1 cellular context compared by ENCODE assay signal in the genomic region with DNA sequence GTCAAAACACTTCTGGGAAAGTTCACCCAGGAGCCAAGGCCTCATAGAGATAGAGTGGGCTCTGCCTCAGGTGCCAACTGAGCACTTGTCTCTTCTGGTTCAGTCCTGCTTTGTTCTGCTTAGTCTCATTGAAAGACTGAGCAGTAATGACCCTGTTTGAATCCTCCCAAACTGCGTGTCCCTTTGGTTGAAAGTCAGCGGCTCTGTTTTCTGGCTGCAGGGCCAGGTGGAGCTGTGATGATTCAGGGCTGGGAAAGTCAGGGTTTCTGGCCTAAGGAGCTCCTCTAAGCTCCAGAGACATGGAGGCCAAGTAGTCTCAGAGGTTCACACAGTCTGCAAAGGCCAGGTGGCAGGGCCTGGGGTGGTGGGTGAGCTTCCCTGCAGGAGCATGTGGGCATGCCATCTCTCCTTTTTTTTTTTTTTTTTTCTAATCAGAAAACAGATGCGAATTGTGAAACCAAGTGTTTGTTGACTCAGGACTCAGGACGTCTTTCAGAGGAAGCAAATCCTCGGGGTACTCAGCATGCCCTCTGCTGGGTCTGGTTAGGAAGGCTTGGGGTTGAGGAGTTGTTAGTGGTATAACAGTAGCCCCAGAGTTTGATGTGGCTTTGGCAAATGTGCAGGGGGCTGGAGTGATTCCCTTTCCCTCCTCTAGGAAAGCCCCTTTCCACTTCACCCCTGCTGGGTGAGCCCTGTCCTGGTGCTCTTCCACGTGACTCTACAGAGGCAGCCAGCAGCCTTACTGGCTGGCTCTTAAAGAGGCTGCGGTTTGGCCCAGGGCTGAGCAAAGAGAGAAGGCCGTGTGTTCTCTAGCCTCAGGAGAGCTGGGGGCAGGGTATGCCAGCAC.
TF ChIP-seq lines count a peak whose summit lies in the region.

No MANE protein-coding gene starts in this region.

TF ChIP-seq in HepG2, 621 proteins besides CTCF, POLR2A, EP300 and RAD21 (continued from another document and continues in another):
- TF ChIP-seq KLF13 (CRISPR knock-in tag; IDR thresholded peaks at IDR 0.05) (no peak), ZNF850 (CRISPR knock-in tag; conservative IDR thresholded peaks at IDR 0.05) (no peak), RBAK (CRISPR knock-in tag; IDR thresholded peaks at IDR 0.05) (no peak), SIN3B (IDR thresholded peaks at IDR 0.05; ENCODE audit: low read length) (no peak), ZNF614 (CRISPR knock-in tag; IDR thresholded peaks at IDR 0.05; ENCODE audit: borderline replicate concordance) (no peak), CAMTA2 (CRISPR knock-in tag; IDR thresholded peaks at IDR 0.05; ENCODE audit: borderline replicate concordance) (no peak), PCBP2 (optimal IDR thresholded peaks at IDR 0.05; ENCODE audit: low read depth, low read length, poor library complexity, severe bottlenecking) (no peak), ZNF75D (CRISPR knock-in tag; IDR thresholded peaks at IDR 0.05; ENCODE audit: borderline replicate concordance) (no peak), CREB1 (IDR thresholded peaks at IDR 0.05) (no peak), CREB1 (CRISPR knock-in tag; IDR thresholded peaks at IDR 0.05) (no peak), ZFP1 (CRISPR knock-in tag; IDR thresholded peaks at IDR 0.05) (no peak), ZNF674 (CRISPR knock-in tag; IDR thresholded peaks at IDR 0.05; ENCODE audit: low read depth) (no peak), EEA1 (CRISPR knock-in tag; IDR thresholded peaks at IDR 0.05; ENCODE audit: borderline replicate concordance) (peak; percentile 64; the same call in 1 of the 2 replicates), ZNF878 (CRISPR knock-in tag; IDR thresholded peaks at IDR 0.05) (no peak), TCF7L2 (IDR thresholded peaks at IDR 0.05; ENCODE audit: low read depth, low read length) (no peak), ZNF615 (CRISPR knock-in tag; IDR thresholded peaks at IDR 0.05; ENCODE audit: borderline replicate concordance) (no peak), ZNF382 (CRISPR knock-in tag; IDR thresholded peaks at IDR 0.05; ENCODE audit: borderline replicate concordance) (no peak), GPN1 (CRISPR knock-in tag; IDR thresholded peaks at IDR 0.05; ENCODE audit: borderline replicate concordance) (no peak), BORCS8-MEF2B (CRISPR knock-in tag; IDR thresholded peaks at IDR 0.05) (no peak), ONECUT2 (CRISPR knock-in tag; IDR thresholded peaks at IDR 0.05) (no peak), ZNF263 (CRISPR knock-in tag; IDR thresholded peaks at IDR 0.05) (peak; percentile 52; the same call in 1 of the 2 replicates), MEIS2 (CRISPR knock-in tag; IDR thresholded peaks at IDR 0.05) (no peak), ZNF292 (CRISPR knock-in tag; IDR thresholded peaks at IDR 0.05; ENCODE audit: borderline replicate concordance, low read depth) (no peak), ZNF788 (CRISPR knock-in tag; IDR thresholded peaks at IDR 0.05; ENCODE audit: borderline replicate concordance) (no peak), KLF15 (CRISPR knock-in tag; IDR thresholded peaks at IDR 0.05; ENCODE audit: borderline replicate concordance) (no peak), ZNF619 (CRISPR knock-in tag; IDR thresholded peaks at IDR 0.05) (no peak), ATF7 (IDR thresholded peaks at IDR 0.05) (no peak), ATF7 (CRISPR knock-in tag; IDR thresholded peaks at IDR 0.05) (no peak)
- TF ChIP-seq, protein P1, sequence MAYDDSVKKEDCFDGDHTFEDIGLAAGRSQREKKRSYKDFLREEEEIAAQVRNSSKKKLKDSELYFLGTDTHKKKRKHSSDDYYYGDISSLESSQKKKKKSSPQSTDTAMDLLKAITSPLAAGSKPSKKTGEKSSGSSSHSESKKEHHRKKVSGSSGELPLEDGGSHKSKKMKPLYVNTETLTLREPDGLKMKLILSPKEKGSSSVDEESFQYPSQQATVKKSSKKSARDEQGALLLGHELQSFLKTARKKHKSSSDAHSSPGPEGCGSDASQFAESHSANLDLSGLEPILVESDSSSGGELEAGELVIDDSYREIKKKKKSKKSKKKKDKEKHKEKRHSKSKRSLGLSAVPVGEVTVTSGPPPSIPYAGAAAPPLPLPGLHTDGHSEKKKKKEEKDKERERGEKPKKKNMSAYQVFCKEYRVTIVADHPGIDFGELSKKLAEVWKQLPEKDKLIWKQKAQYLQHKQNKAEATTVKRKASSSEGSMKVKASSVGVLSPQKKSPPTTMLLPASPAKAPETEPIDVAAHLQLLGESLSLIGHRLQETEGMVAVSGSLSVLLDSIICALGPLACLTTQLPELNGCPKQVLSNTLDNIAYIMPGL (CRISPR knock-in tag; IDR thresholded peaks at IDR 0.05; ENCODE audit: borderline replicate concordance in 1 of 2, low read depth in 1 of 2) = no peak
- TF ChIP-seq, protein P2, sequence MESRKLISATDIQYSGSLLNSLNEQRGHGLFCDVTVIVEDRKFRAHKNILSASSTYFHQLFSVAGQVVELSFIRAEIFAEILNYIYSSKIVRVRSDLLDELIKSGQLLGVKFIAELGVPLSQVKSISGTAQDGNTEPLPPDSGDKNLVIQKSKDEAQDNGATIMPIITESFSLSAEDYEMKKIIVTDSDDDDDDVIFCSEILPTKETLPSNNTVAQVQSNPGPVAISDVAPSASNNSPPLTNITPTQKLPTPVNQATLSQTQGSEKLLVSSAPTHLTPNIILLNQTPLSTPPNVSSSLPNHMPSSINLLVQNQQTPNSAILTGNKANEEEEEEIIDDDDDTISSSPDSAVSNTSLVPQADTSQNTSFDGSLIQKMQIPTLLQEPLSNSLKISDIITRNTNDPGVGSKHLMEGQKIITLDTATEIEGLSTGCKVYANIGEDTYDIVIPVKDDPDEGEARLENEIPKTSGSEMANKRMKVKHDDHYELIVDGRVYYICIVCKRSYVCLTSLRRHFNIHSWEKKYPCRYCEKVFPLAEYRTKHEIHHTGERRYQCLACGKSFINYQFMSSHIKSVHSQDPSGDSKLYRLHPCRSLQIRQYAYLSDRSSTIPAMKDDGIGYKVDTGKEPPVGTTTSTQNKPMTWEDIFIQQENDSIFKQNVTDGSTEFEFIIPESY (CRISPR knock-in tag; IDR thresholded peaks at IDR 0.05) = no peak
- TF ChIP-seq, protein P3, sequence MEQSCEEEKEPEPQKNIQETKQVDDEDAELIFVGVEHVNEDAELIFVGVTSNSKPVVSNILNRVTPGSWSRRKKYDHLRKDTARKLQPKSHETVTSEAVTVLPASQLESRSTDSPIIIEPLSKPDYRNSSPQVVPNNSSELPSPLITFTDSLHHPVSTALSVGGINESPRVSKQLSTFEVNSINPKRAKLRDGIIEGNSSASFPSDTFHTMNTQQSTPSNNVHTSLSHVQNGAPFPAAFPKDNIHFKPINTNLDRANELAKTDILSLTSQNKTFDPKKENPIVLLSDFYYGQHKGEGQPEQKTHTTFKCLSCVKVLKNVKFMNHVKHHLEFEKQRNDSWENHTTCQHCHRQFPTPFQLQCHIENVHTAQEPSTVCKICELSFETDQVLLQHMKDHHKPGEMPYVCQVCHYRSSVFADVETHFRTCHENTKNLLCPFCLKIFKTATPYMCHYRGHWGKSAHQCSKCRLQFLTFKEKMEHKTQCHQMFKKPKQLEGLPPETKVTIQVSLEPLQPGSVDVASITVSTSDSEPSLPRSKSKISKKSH (CRISPR knock-in tag; IDR thresholded peaks at IDR 0.05; ENCODE audit: borderline replicate concordance) = no peak
- TF ChIP-seq, protein P4, sequence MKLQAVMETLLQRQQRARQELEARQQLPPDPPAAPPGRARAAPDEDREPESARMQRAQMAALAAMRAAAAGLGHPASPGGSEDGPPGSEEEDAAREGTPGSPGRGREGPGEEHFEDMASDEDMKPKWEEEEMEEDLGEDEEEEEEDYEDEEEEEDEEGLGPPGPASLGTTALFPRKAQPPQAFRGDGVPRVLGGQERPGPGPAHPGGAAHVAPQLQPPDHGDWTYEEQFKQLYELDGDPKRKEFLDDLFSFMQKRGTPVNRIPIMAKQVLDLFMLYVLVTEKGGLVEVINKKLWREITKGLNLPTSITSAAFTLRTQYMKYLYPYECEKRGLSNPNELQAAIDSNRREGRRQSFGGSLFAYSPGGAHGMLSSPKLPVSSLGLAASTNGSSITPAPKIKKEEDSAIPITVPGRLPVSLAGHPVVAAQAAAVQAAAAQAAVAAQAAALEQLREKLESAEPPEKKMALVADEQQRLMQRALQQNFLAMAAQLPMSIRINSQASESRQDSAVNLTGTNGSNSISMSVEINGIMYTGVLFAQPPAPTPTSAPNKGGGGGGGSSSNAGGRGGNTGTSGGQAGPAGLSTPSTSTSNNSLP (IDR thresholded peaks at IDR 0.05; ENCODE audit: low read depth, low read length) = no peak
- TF ChIP-seq, protein P5, sequence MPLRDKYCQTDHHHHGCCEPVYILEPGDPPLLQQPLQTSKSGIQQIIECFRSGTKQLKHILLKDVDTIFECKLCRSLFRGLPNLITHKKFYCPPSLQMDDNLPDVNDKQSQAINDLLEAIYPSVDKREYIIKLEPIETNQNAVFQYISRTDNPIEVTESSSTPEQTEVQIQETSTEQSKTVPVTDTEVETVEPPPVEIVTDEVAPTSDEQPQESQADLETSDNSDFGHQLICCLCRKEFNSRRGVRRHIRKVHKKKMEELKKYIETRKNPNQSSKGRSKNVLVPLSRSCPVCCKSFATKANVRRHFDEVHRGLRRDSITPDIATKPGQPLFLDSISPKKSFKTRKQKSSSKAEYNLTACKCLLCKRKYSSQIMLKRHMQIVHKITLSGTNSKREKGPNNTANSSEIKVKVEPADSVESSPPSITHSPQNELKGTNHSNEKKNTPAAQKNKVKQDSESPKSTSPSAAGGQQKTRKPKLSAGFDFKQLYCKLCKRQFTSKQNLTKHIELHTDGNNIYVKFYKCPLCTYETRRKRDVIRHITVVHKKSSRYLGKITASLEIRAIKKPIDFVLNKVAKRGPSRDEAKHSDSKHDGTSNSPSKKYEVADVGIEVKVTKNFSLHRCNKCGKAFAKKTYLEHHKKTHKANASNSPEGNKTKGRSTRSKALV (CRISPR knock-in tag; IDR thresholded peaks at IDR 0.05) = no peak
- TF ChIP-seq, protein P6, sequence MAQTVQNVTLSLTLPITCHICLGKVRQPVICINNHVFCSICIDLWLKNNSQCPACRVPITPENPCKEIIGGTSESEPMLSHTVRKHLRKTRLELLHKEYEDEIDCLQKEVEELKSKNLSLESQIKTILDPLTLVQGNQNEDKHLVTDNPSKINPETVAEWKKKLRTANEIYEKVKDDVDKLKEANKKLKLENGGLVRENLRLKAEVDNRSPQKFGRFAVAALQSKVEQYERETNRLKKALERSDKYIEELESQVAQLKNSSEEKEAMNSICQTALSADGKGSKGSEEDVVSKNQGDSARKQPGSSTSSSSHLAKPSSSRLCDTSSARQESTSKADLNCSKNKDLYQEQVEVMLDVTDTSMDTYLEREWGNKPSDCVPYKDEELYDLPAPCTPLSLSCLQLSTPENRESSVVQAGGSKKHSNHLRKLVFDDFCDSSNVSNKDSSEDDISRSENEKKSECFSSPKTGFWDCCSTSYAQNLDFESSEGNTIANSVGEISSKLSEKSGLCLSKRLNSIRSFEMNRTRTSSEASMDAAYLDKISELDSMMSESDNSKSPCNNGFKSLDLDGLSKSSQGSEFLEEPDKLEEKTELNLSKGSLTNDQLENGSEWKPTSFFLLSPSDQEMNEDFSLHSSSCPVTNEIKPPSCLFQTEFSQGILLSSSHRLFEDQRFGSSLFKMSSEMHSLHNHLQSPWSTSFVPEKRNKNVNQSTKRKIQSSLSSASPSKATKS (CRISPR knock-in tag; IDR thresholded peaks at IDR 0.05) = no peak
- TF ChIP-seq, protein P7, sequence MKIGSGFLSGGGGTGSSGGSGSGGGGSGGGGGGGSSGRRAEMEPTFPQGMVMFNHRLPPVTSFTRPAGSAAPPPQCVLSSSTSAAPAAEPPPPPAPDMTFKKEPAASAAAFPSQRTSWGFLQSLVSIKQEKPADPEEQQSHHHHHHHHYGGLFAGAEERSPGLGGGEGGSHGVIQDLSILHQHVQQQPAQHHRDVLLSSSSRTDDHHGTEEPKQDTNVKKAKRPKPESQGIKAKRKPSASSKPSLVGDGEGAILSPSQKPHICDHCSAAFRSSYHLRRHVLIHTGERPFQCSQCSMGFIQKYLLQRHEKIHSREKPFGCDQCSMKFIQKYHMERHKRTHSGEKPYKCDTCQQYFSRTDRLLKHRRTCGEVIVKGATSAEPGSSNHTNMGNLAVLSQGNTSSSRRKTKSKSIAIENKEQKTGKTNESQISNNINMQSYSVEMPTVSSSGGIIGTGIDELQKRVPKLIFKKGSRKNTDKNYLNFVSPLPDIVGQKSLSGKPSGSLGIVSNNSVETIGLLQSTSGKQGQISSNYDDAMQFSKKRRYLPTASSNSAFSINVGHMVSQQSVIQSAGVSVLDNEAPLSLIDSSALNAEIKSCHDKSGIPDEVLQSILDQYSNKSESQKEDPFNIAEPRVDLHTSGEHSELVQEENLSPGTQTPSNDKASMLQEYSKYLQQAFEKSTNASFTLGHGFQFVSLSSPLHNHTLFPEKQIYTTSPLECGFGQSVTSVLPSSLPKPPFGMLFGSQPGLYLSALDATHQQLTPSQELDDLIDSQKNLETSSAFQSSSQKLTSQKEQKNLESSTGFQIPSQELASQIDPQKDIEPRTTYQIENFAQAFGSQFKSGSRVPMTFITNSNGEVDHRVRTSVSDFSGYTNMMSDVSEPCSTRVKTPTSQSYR (CRISPR knock-in tag; IDR thresholded peaks at IDR 0.05; ENCODE audit: borderline replicate concordance) = no peak
- TF ChIP-seq, protein P8, sequence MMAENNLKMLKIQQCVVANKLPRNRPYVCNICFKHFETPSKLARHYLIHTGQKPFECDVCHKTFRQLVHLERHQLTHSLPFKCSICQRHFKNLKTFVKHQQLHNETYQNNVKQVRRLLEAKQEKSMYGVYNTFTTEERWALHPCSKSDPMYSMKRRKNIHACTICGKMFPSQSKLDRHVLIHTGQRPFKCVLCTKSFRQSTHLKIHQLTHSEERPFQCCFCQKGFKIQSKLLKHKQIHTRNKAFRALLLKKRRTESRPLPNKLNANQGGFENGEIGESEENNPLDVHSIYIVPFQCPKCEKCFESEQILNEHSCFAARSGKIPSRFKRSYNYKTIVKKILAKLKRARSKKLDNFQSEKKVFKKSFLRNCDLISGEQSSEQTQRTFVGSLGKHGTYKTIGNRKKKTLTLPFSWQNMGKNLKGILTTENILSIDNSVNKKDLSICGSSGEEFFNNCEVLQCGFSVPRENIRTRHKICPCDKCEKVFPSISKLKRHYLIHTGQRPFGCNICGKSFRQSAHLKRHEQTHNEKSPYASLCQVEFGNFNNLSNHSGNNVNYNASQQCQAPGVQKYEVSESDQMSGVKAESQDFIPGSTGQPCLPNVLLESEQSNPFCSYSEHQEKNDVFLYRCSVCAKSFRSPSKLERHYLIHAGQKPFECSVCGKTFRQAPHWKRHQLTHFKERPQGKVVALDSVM (CRISPR knock-in tag; IDR thresholded peaks at IDR 0.05) = no peak; the same call in 1 of the 2 replicates
- TF ChIP-seq, protein P9, sequence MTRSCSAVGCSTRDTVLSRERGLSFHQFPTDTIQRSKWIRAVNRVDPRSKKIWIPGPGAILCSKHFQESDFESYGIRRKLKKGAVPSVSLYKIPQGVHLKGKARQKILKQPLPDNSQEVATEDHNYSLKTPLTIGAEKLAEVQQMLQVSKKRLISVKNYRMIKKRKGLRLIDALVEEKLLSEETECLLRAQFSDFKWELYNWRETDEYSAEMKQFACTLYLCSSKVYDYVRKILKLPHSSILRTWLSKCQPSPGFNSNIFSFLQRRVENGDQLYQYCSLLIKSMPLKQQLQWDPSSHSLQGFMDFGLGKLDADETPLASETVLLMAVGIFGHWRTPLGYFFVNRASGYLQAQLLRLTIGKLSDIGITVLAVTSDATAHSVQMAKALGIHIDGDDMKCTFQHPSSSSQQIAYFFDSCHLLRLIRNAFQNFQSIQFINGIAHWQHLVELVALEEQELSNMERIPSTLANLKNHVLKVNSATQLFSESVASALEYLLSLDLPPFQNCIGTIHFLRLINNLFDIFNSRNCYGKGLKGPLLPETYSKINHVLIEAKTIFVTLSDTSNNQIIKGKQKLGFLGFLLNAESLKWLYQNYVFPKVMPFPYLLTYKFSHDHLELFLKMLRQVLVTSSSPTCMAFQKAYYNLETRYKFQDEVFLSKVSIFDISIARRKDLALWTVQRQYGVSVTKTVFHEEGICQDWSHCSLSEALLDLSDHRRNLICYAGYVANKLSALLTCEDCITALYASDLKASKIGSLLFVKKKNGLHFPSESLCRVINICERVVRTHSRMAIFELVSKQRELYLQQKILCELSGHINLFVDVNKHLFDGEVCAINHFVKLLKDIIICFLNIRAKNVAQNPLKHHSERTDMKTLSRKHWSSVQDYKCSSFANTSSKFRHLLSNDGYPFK (CRISPR knock-in tag; IDR thresholded peaks at IDR 0.05; ENCODE audit: borderline replicate concordance) = peak; percentile 30; the same call in 1 of the 2 replicates
